Comparison of ENCODE assay signal across 18 cellular contexts in the genomic region with DNA sequence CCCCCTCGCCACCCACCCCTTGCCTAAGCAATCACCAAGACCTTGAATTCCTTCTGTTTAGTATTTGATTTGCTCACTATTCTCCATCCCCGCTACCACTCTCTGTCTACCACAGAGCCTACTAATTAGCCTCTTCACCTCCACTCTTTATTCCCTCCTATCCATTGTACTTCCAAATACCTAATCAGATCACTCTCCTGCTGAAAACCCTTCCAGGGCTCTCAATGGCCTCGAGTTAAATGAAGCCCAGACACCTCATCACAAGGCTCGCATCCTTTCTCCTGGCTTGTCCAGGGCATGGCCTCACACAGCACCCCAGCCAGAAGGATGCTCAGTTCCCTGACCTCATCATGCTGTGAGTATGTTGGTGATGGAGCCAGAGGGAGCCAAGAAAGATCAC.
DNase-seq lines count a peak whose midpoint lies in the region; ATAC-seq and TF ChIP-seq lines count a peak whose summit lies in the region.
"Had no signal": no experiment of that assay in that cellular context is flagged by ENCODE, and none has a peak within 500 bp of the region (broad histone marks: within the 10 kb centered on the region; RNA-seq: fewer than 3 reads in every experiment).

No MANE protein-coding gene starts in this region.

- intact Hi-C loops in thyroid gland (cut with DNase I), result no loop called here

- peaks cover 15% of the 10 kb centered on the region for H3F3A ChIP-seq in neural progenitor cell (ENCODE audit: low read depth)

- CTCF ChIA-PET in GM10248 (lab: Yijun Ruan, JAX), result no interaction called here

- H3K36me3 Mint-ChIP-seq in neural progenitor cell, result no peaks in the 10 kb centered on the region
- H3K36me3 Mint-ChIP-seq: CD14-positive monocyte had no signal

- no peak overlapping the region for H3K9ac ChIP-seq in neural progenitor cell

- no peak for ATAC-seq in GM21423 (IDR thresholded peaks at IDR 0.05; ENCODE audit: unreplicated experiment)

- H3K27ac ChIP-seq in neural progenitor cell (no peak overlapping the region), thyroid gland (no peak overlapping the region)
- H3K27ac ChIP-seq: RWPE1, SK-N-MC had no signal

- H3K9me3 ChIP-seq in neural progenitor cell (ENCODE audit: low read depth), result no peaks in the 10 kb centered on the region
- no peaks in the 10 kb centered on the region for H3K9me3 ChIP-seq in thyroid gland

- no peak overlapping the region for H3K4me3 Mint-ChIP-seq in neural progenitor cell
- H3K4me3 Mint-ChIP-seq: B cell, CD14-positive monocyte had no signal

- TF ChIP-seq CTCF in GM10248 (IDR thresholded peaks at IDR 0.05; ENCODE audit: control extremely low read depth, extremely low read depth, low read depth, missing control alignments) (no peak), neural progenitor cell (IDR thresholded peaks at IDR 0.05) (no peak), thyroid gland (IDR thresholded peaks at IDR 0.05) (no peak)

- peaks cover 8% of the 10 kb centered on the region for H3K4me1 ChIP-seq in neural progenitor cell
- H3K4me1 ChIP-seq in thyroid gland, result no peaks in the 10 kb centered on the region

- H3K4me3 ChIP-seq in neural progenitor cell (no peak overlapping the region), thyroid gland (replicated peaks in 1 of 3) (no peak overlapping the region)
- H3K4me3 ChIP-seq: SK-N-MC had no signal

- H3K4me2 ChIP-seq in neural progenitor cell, result no peak overlapping the region

- peaks cover 7% of the 10 kb centered on the region for H3K4me1 Mint-ChIP-seq in neural progenitor cell
- H3K4me1 Mint-ChIP-seq: B cell, CD14-positive monocyte had no signal

- peaks cover 6% of the 10 kb centered on the region for H3K27me3 Mint-ChIP-seq in neural progenitor cell (ENCODE audit: insufficient read depth, low read depth)

- POLR2A ChIA-PET in GM10248 (lab: Yijun Ruan, JAX), result no interaction called here

- no peaks in the 10 kb centered on the region for H4K20me1 ChIP-seq in neural progenitor cell (ENCODE audit: low read depth)

- peaks cover 9% of the 10 kb centered on the region for H3K9me3 Mint-ChIP-seq in neural progenitor cell

- TF ChIP-seq POLR2A in thyroid gland (IDR thresholded peaks at IDR 0.05), result no peak

- WGBS in thyroid gland, 2 donors, result 75 to 77% methylated on average over 4 of the region's 4 CpGs

- H3K27ac Mint-ChIP-seq in neural progenitor cell, result no peak overlapping the region
- H3K27ac Mint-ChIP-seq: B cell, CD14-positive monocyte had no signal

- no peaks in the 10 kb centered on the region for H3K36me3 ChIP-seq in neural progenitor cell
- no peaks in the 10 kb centered on the region for H3K36me3 ChIP-seq in thyroid gland

- H3K79me2 ChIP-seq in neural progenitor cell (ENCODE audit: low read depth), result no peaks in the 10 kb centered on the region

- peaks cover 36% of the 10 kb centered on the region for H3K27me3 ChIP-seq in neural progenitor cell
- no peaks in the 10 kb centered on the region for H3K27me3 ChIP-seq in thyroid gland

- DNase-seq in NCI-H2107 treated with DMSO at 0.1 percent for 48 hours (lab: John Stamatoyannopoulos, UW; ENCODE audit: unreplicated experiment) (peak; percentile 11), NCI-H2107 (lab: John Stamatoyannopoulos, UW) (no peak), GM10248 (ENCODE audit: extremely low spot score) (peak; percentile 1), NCI-H2227 treated with DMSO at 0.1 percent for 48 hours (lab: John Stamatoyannopoulos, UW) (peak; percentile 7), neural progenitor cell (ENCODE audit: low spot score) (peak; percentile 63), HPDE6-E6E7 (ENCODE audit: extremely low spot score) (no peak), thyroid gland (no peak)
- DNase-seq: GDM1, Kasumi-1, NCI-H2081 treated with DMSO at 0.1 percent for 48 hours, NCI-H524 treated with DMSO at 0.1 percent for 48 hours, SHP77 treated with DMSO at 0.1 percent for 48 hours, T-helper 2 cell had no signal

- H2AFZ ChIP-seq in neural progenitor cell (replicated peaks), result no peak overlapping the region

Comparison
In these comparisons a context has a peak if more than half of its experiments do, and no peak if none do; other contexts are left out.
1. DNase-seq: peak in NCI-H2107 treated with DMSO at 0.1 percent for 48 hours (single experiment), GM10248 (single experiment), NCI-H2227 treated with DMSO at 0.1 percent for 48 hours (single experiment) and neural progenitor cell (single experiment); none in NCI-H2107 (single experiment), HPDE6-E6E7 (single experiment) and thyroid gland (0 of 2).